ENCODE assay signal across 1 cellular context in the genomic region with DNA sequence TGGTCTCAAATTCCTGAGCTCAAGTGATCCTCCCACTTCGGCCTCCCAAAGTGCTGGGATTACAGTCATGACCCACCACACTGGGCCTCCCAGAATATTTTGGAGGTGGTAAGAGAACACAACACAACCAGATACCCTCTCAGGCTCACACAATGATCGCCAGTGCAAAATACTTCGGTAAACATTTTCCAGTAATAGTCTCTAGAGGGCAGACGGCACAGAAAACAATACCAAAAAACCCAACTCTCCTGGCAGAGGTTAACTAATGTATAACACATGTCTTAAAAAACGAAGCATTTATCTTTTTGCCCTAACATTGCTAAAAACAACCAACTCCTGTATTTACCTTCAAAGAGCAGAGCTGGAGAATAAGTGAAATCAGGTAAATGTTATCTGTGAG.
TF ChIP-seq lines count a peak whose summit lies in the region.

No MANE protein-coding gene starts in this region.

TF ChIP-seq in HepG2, 621 proteins besides CTCF, POLR2A, EP300 and RAD21:
- TF ChIP-seq ARNTL (CRISPR knock-in tag; IDR thresholded peaks at IDR 0.05) (no peak), RBM22 (optimal IDR thresholded peaks at IDR 0.05; ENCODE audit: low read length) (peak; percentile 2)
- TF ChIP-seq, protein P1, sequence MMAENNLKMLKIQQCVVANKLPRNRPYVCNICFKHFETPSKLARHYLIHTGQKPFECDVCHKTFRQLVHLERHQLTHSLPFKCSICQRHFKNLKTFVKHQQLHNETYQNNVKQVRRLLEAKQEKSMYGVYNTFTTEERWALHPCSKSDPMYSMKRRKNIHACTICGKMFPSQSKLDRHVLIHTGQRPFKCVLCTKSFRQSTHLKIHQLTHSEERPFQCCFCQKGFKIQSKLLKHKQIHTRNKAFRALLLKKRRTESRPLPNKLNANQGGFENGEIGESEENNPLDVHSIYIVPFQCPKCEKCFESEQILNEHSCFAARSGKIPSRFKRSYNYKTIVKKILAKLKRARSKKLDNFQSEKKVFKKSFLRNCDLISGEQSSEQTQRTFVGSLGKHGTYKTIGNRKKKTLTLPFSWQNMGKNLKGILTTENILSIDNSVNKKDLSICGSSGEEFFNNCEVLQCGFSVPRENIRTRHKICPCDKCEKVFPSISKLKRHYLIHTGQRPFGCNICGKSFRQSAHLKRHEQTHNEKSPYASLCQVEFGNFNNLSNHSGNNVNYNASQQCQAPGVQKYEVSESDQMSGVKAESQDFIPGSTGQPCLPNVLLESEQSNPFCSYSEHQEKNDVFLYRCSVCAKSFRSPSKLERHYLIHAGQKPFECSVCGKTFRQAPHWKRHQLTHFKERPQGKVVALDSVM (CRISPR knock-in tag; IDR thresholded peaks at IDR 0.05) = peak; percentile 72; the same call in 1 of the 2 replicates
